15 cellular contexts compared by ENCODE assay signal in genomic region chr4:140108713-140109230, GRCh38. TPM values are rescaled to one million over a fixed set of nuclear protein-coding genes. Genes with fewer than 3 reads are reported as not detected.
DNase-seq lines count a peak whose midpoint lies in the region; ATAC-seq, FAIRE-seq and TF ChIP-seq lines count a peak whose summit lies in the region.
"Had no signal": no experiment of that assay in that cellular context is flagged by ENCODE, and none has a peak within 500 bp of the region (broad histone marks: within the 10 kb centered on the region; RNA-seq: fewer than 3 reads in every experiment).

No MANE protein-coding gene starts in this region.

- H3K4me3 ChIP-seq in bronchial epithelial cell (ENCODE audit: low read depth, low read length) (no peak overlapping the region), keratinocyte (ENCODE audit: control insufficient read depth in 2 of 3, extremely low read depth in 1 of 3, insufficient read depth in 2 of 3, low read depth in 1 of 3, low read length in 3 of 3) (no peak overlapping the region)
- H3K4me3 ChIP-seq: GM12878 had no signal

- H3K4me1 ChIP-seq in keratinocyte (ENCODE audit: control insufficient read depth, extremely low read depth, insufficient read depth, low read length) = peaks cover 1% of the 10 kb centered on the region

- no peaks in the 10 kb centered on the region for H3K9me3 Mint-ChIP-seq in stimulated activated naive CD8-positive, alpha-beta T cell treated with anti-CD3 and anti-CD28 coated beads, Interleukin-15, amount 100 ng/mL, for 72 hours
- H3K9me3 Mint-ChIP-seq in activated CD8-positive, alpha-beta memory T cell treated with anti-CD3 and anti-CD28 coated beads, Interleukin-2, amount 10 ng/mL, durations not matched to agents 7 days and 5 days (ENCODE audit: low read depth) = no peaks in the 10 kb centered on the region

- no peaks in the 10 kb centered on the region for H3K9me3 ChIP-seq in keratinocyte (ENCODE audit: control insufficient read depth, low read depth, low read length)

- H3K4me2 ChIP-seq in keratinocyte (ENCODE audit: control insufficient read depth, extremely low read depth, insufficient read depth, low read depth, low read length) = no peak overlapping the region

- H3K9me1 ChIP-seq in keratinocyte (ENCODE audit: control insufficient read depth, extremely low read depth, insufficient read depth, low read length) = no peaks in the 10 kb centered on the region

- CTCF ChIA-PET in activated CD8-positive, alpha-beta memory T cell treated with anti-CD3 and anti-CD28 coated beads, Interleukin-2, amount 10 ng/mL, durations not matched to agents 7 days and 5 days (lab: Charles Lee) = interaction anchor here (1.6 kb wide), 1 partner anchor 8 kb away, joined by 3 read pairs; no protein-coding TSS in a partner anchor

- H3K27ac ChIP-seq in keratinocyte (ENCODE audit: control insufficient read depth, insufficient read depth, low read length) = no peak overlapping the region

- peaks cover 49% of the 10 kb centered on the region for H3K4me1 Mint-ChIP-seq in stimulated activated naive CD8-positive, alpha-beta T cell treated with anti-CD3 and anti-CD28 coated beads, Interleukin-15, amount 100 ng/mL, for 72 hours
- H3K4me1 Mint-ChIP-seq in activated CD8-positive, alpha-beta memory T cell treated with anti-CD3 and anti-CD28 coated beads, Interleukin-2, amount 10 ng/mL, durations not matched to agents 7 days and 5 days = peaks cover 39% of the 10 kb centered on the region

- no peaks in the 10 kb centered on the region for H3K79me2 ChIP-seq in keratinocyte (ENCODE audit: control insufficient read depth, insufficient read depth, low read length)

- no peak overlapping the region for H3K9ac ChIP-seq in keratinocyte (ENCODE audit: control insufficient read depth, extremely low read depth, insufficient read depth, low read length)

- H2AFZ ChIP-seq in keratinocyte (ENCODE audit: control insufficient read depth, low read length) = no peak overlapping the region

- peak; percentile 30 for ATAC-seq in stimulated activated naive CD8-positive, alpha-beta T cell treated with anti-CD3 and anti-CD28 coated beads, Interleukin-15, Interleukin-2, amounts not matched to agents 100 U/mL and 50 U/mL, for 24 hours
- no peak for ATAC-seq in stimulated activated naive CD8-positive, alpha-beta T cell treated with anti-CD3 and anti-CD28 coated beads, Interleukin-15, amount 100 ng/mL, for 72 hours
- ATAC-seq in HG02588 (IDR thresholded peaks at IDR 0.05; ENCODE audit: unreplicated experiment) = no peak
- ATAC-seq in activated CD8-positive, alpha-beta memory T cell treated with anti-CD3 and anti-CD28 coated beads, Interleukin-2, amount 10 ng/mL, durations not matched to agents 7 days and 5 days = no peak
- ATAC-seq: GM12878 had no signal

- peaks cover 5% of the 10 kb centered on the region for H3K36me3 Mint-ChIP-seq in activated CD8-positive, alpha-beta memory T cell treated with anti-CD3 and anti-CD28 coated beads, Interleukin-2, amount 10 ng/mL, durations not matched to agents 7 days and 5 days
- H3K36me3 Mint-ChIP-seq: CD4-positive, CD25-positive, alpha-beta regulatory T cell had no signal

- no peak for DNase-seq in stimulated activated naive CD8-positive, alpha-beta T cell treated with anti-CD3 and anti-CD28 coated beads, Interleukin-15, Interleukin-2, amounts not matched to agents 100 U/mL and 50 U/mL, for 24 hours
- DNase-seq in stimulated activated naive CD8-positive, alpha-beta T cell treated with anti-CD3 and anti-CD28 coated beads, Interleukin-15, amount 100 ng/mL, for 72 hours = no peak
- peak; percentile 77 for DNase-seq in bronchial epithelial cell (ENCODE audit: low read depth)
- no peak for DNase-seq in keratinocyte (ENCODE audit: low read depth, low spot score)
- DNase-seq in globus pallidus (ENCODE audit: low spot score) = no peak
- no peak for DNase-seq in T-helper 2 cell
- DNase-seq in activated CD8-positive, alpha-beta memory T cell treated with anti-CD3 and anti-CD28 coated beads, Interleukin-2, amount 10 ng/mL, durations not matched to agents 7 days and 5 days = no peak
- DNase-seq: 8988T; CD4-positive, CD25-positive, alpha-beta regulatory T cell; DND-41; NCI-H2029; NCI-H748 treated with DMSO at 0.1 percent for 48 hours; SIG-M5 had no signal

- H3K27me3 ChIP-seq in bronchial epithelial cell (ENCODE audit: control insufficient read depth, insufficient read depth, low read length) (no peaks in the 10 kb centered on the region), keratinocyte (ENCODE audit: control insufficient read depth, extremely low read depth, insufficient read depth, low read length) (no peaks in the 10 kb centered on the region)

- no peak overlapping the region for H3K4me3 Mint-ChIP-seq in stimulated activated naive CD8-positive, alpha-beta T cell treated with anti-CD3 and anti-CD28 coated beads, Interleukin-15, amount 100 ng/mL, for 72 hours
- H3K4me3 Mint-ChIP-seq in activated CD8-positive, alpha-beta memory T cell treated with anti-CD3 and anti-CD28 coated beads, Interleukin-2, amount 10 ng/mL, durations not matched to agents 7 days and 5 days = no peak overlapping the region
- H3K4me3 Mint-ChIP-seq: CD4-positive, CD25-positive, alpha-beta regulatory T cell had no signal

- no peak overlapping the region for H3K27ac Mint-ChIP-seq in stimulated activated naive CD8-positive, alpha-beta T cell treated with anti-CD3 and anti-CD28 coated beads, Interleukin-15, amount 100 ng/mL, for 72 hours
- H3K27ac Mint-ChIP-seq in activated CD8-positive, alpha-beta memory T cell treated with anti-CD3 and anti-CD28 coated beads, Interleukin-2, amount 10 ng/mL, durations not matched to agents 7 days and 5 days = no peak overlapping the region
- H3K27ac Mint-ChIP-seq: CD4-positive, CD25-positive, alpha-beta regulatory T cell had no signal

- H4K20me1 ChIP-seq in keratinocyte (ENCODE audit: control insufficient read depth, extremely low read depth, insufficient read depth, low read length) = no peaks in the 10 kb centered on the region

- H3K27me3 Mint-ChIP-seq in stimulated activated naive CD8-positive, alpha-beta T cell treated with anti-CD3 and anti-CD28 coated beads, Interleukin-15, amount 100 ng/mL, for 72 hours = peaks cover 13% of the 10 kb centered on the region
- peaks cover 21% of the 10 kb centered on the region for H3K27me3 Mint-ChIP-seq in activated CD8-positive, alpha-beta memory T cell treated with anti-CD3 and anti-CD28 coated beads, Interleukin-2, amount 10 ng/mL, durations not matched to agents 7 days and 5 days
- H3K27me3 Mint-ChIP-seq: CD4-positive, CD25-positive, alpha-beta regulatory T cell had no signal

- TF ChIP-seq CTCF in bronchial epithelial cell (IDR thresholded peaks at IDR 0.05; ENCODE audit: insufficient read depth, low read length, severe bottlenecking) = no peak
- TF ChIP-seq CTCF in keratinocyte (optimal IDR thresholded peaks at IDR 0.05 in 1 of 3, IDR thresholded peaks at IDR 0.05 in 1 of 3, conservative IDR thresholded peaks at IDR 0.05 in 1 of 3; ENCODE audit: extremely low read depth in 1 of 3, insufficient read depth in 2 of 3, low read length in 3 of 3) = no peak

- H3K36me3 ChIP-seq in bronchial epithelial cell (ENCODE audit: control insufficient read depth, insufficient read depth, low read length) (no peaks in the 10 kb centered on the region), keratinocyte (ENCODE audit: control insufficient read depth in 2 of 2, extremely low read depth in 1 of 2, insufficient read depth in 2 of 2, low read length in 2 of 2) (no peaks in the 10 kb centered on the region)

- no peak for FAIRE-seq in bronchial epithelial cell (lab: Jason Lieb, UNC)
- peak; percentile 52 for FAIRE-seq in keratinocyte (lab: Jason Lieb, UNC)
- FAIRE-seq: GM12878 had no signal

- dilution Hi-C loops in keratinocyte (cut with MboI; ENCODE audit: extremely low pct_ligation_motif_present, low sequenced_read_pairs) = no loop called here

RNA-seq across cellular contexts. Expression of gene MAML3, which starts 45.2 kb away (rescaled TPM):
- total RNA-seq in bronchial epithelial cell = 0.79 and 3.3 TPM in 2 replicates
- polyA plus RNA-seq in keratinocyte = 0.27 to 0.68 TPM (median 0.34 TPM) in 3 replicates
- 1.6 TPM for polyA plus RNA-seq in keratinocyte (2011; ENCODE audit: low read depth)
- 0.30 and 0.39 TPM in 2 replicates for polyA plus RNA-seq in keratinocyte (2011; cell fraction: cytosol; rRNA removed)
- 0.67 and 0.71 TPM in 2 replicates for polyA plus RNA-seq in keratinocyte (2011; cell fraction: nucleus; rRNA removed)
- polyA plus RNA-seq in keratinocyte (2012; ENCODE audit: low replicate concordance) = 0.26 and 1.4 TPM in 2 replicates
- 0.30 to 3.6 TPM (median 0.49 TPM) in 3 replicates for polyA minus RNA-seq in keratinocyte
- polyA minus RNA-seq in keratinocyte (2011; cell fraction: cytosol; rRNA and poly(A)+ RNA removed) = not detected
- 1.1 and 1.6 TPM in 2 replicates for polyA minus RNA-seq in keratinocyte (2011; cell fraction: nucleus; rRNA and poly(A)+ RNA removed)
- total RNA-seq in activated CD8-positive, alpha-beta memory T cell treated with anti-CD3 and anti-CD28 coated beads, Interleukin-2, amount 10 ng/mL, durations not matched to agents 7 days and 5 days = 1 to 10 TPM; 1.8 to 4.3 TPM
